22 cellular contexts compared by ENCODE assay signal in genomic region chr19:30349131-30349730, GRCh38. TPM values are rescaled to one million over a fixed set of nuclear protein-coding genes. Genes with fewer than 3 reads are reported as not detected.
DNase-seq lines count a peak whose midpoint lies in the region; ATAC-seq, FAIRE-seq and TF ChIP-seq lines count a peak whose summit lies in the region.
"Had no signal": no experiment of that assay in that cellular context is flagged by ENCODE, and none has a peak within 500 bp of the region (broad histone marks: within the 10 kb centered on the region; RNA-seq: fewer than 3 reads in every experiment).

No MANE protein-coding gene starts in this region.

- H3K9ac ChIP-seq in iPS-15b (ENCODE audit: low read depth, low read length): no peak overlapping the region
- H3K9ac ChIP-seq: GM23248 had no signal

- TF ChIP-seq CTCF in bronchial epithelial cell (IDR thresholded peaks at IDR 0.05; ENCODE audit: insufficient read depth, low read length, severe bottlenecking): no peak
- TF ChIP-seq CTCF in ovary (IDR thresholded peaks at IDR 0.05): no peak

- no peaks in the 10 kb centered on the region for H3K36me3 ChIP-seq in bronchial epithelial cell (ENCODE audit: control insufficient read depth, insufficient read depth, low read length)
- no peaks in the 10 kb centered on the region for H3K36me3 ChIP-seq in iPS-15b (ENCODE audit: control insufficient read depth, insufficient read depth, low read length)
- no peaks in the 10 kb centered on the region for H3K36me3 ChIP-seq in ovary

- H3K9me3 ChIP-seq in iPS-15b (ENCODE audit: control insufficient read depth, insufficient read depth, low read length) (no peaks in the 10 kb centered on the region), ovary (no peaks in the 10 kb centered on the region)
- H3K9me3 ChIP-seq: Caco-2 had no signal

- ATAC-seq in HG02678 (IDR thresholded peaks at IDR 0.05; ENCODE audit: unreplicated experiment): no peak

- no peak overlapping the region for H3K4me3 ChIP-seq in bronchial epithelial cell (ENCODE audit: low read depth, low read length)
- H3K4me3 ChIP-seq in iPS-15b (ENCODE audit: low read depth, low read length): peak overlapping the region; percentile 11
- no peak overlapping the region for H3K4me3 ChIP-seq in ovary
- H3K4me3 ChIP-seq: GM23248, SK-N-MC had no signal

- H3K27me3 ChIP-seq in bronchial epithelial cell (ENCODE audit: control insufficient read depth, insufficient read depth, low read length): no peaks in the 10 kb centered on the region
- no peaks in the 10 kb centered on the region for H3K27me3 ChIP-seq in iPS-15b (ENCODE audit: control insufficient read depth, insufficient read depth, low read length)
- H3K27me3 ChIP-seq in ovary: no peaks in the 10 kb centered on the region

- no peak for TF ChIP-seq POLR2A in ovary (IDR thresholded peaks at IDR 0.05)

- WGBS in ovary, 3 donors: 44 to 56% (median 45%) methylated on average over 7 of the region's 7 CpGs

- FAIRE-seq in bronchial epithelial cell (lab: Jason Lieb, UNC) (peak; percentile 23), urothelium cell line (lab: Jason Lieb, UNC) (peak; percentile 44)
- FAIRE-seq: A204.1, GM19239 had no signal

- peak; percentile 49 for DNase-seq in NCI-H748 (lab: John Stamatoyannopoulos, UW; ENCODE audit: unreplicated experiment)
- no peak for DNase-seq in NCI-H748 treated with DMSO at 0.1 percent for 48 hours (lab: John Stamatoyannopoulos, UW)
- DNase-seq in bronchial epithelial cell (ENCODE audit: low read depth): no peak
- no peak for DNase-seq in urothelium cell line (ENCODE audit: low spot score)
- no peak for DNase-seq in ovary
- no peak for DNase-seq in stimulated activated CD8-positive, alpha-beta memory T cell treated with anti-CD3 and anti-CD28 coated beads, Interleukin-4, amount 100 ng/mL, for 48 hours
- DNase-seq: Caco-2; CD4-positive, alpha-beta T cell; GF-D8; GM23248; KBM-7; MV-4-11; NCI-H146; NCI-H2029 treated with DMSO at 0.1 percent for 48 hours; NCI-H510A treated with DMSO at 0.1 percent for 48 hours; SHP77 had no signal

- no peak overlapping the region for H3K27ac ChIP-seq in ovary
- H3K27ac ChIP-seq: GM23248, SK-N-MC had no signal

- intact Hi-C loops in ovary (cut with DNase I): no loop called here

- TF ChIP-seq EP300 in ovary (IDR thresholded peaks at IDR 0.05): no peak

- H3K4me1 ChIP-seq in iPS-15b (ENCODE audit: control insufficient read depth, insufficient read depth, low read length): peaks cover 22% of the 10 kb centered on the region
- no peaks in the 10 kb centered on the region for H3K4me1 ChIP-seq in ovary (ENCODE audit: insufficient read depth)
- H3K4me1 ChIP-seq: Caco-2 had no signal

RNA-seq across cellular contexts. Expression of gene ZNF536, which starts 23.0 kb away (rescaled TPM):
- total RNA-seq in bronchial epithelial cell (not detected in 2 replicates), ovary (under 1 TPM in 3 of 7 donors, not detected in 4; 0.28 to 0.52 (median 0.46) TPM)
- polyA plus RNA-seq in ovary: under 1 TPM; 0.13 to 0.27 TPM
- total RNA-seq: Caco-2; CD4-positive, alpha-beta T cell had no signal
- polyA plus RNA-seq: BJ had no signal
